In the genomic region with DNA sequence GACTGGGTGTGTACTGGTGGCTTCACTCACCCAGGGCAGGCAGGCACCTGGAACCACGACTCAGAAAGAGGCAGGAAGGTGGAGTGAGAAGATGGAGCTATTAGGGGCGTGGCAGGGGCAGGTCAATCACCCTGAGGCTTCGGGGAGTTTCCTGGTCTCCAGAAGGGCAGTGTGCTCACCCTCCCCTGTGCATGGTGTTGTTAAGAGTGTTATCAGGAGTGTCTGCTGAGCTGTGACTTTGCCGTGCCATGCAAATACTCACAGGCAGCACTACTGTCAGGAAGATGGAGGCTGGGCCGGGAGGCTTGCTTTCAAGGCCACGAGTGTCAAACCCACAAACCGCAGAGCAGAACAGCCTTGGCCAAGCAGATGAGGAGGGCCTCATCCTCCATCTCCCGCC, we compare ENCODE assay signal across 16 cellular contexts. TPM values are rescaled to one million over a fixed set of nuclear protein-coding genes. Genes with fewer than 3 reads are reported as not detected.
"Had no signal": no experiment of that assay in that cellular context is flagged by ENCODE, and none has a peak within 500 bp of the region (broad histone marks: within the 10 kb centered on the region; RNA-seq: fewer than 3 reads in every experiment).

No MANE protein-coding gene starts in this region.

RNA-seq across cellular contexts. Expression of a gene that starts 43.2 kb away (rescaled TPM):
- total RNA-seq: dermis microvascular lymphatic vessel endothelial cell; gastrocnemius medialis; glomerular endothelial cell; lung; mesothelial cell of epicardium; mucosa of gallbladder; naive thymus-derived CD8-positive, alpha-beta T cell; neural crest cell; omental fat pad; pancreas; posterior vena cava; pulmonary artery endothelial cell; spleen; thoracic aorta; tibial nerve; upper lobe of left lung had no signal
